ENCODE assay signal across 8 cellular contexts in genomic region chr6:53309059-53309896, GRCh38. TPM values are rescaled to one million over a fixed set of nuclear protein-coding genes. Genes with fewer than 3 reads are reported as not detected.
DNase-seq lines count a peak whose midpoint lies in the region; ATAC-seq lines count a peak whose summit lies in the region.

No MANE protein-coding gene starts in this region.

- no peaks in the 10 kb centered on the region for H3K27me3 Mint-ChIP-seq in activated T-cell treated with anti-CD3 and anti-CD28 coated beads, Interleukin-2, amount 50 U/mL, for 24 hours
- H3K27me3 Mint-ChIP-seq in central memory CD8-positive, alpha-beta T cell, result no peaks in the 10 kb centered on the region

- intact Hi-C loops in posterior vena cava (cut with DNase I), result no loop called here

- H3K36me3 Mint-ChIP-seq in activated T-cell treated with anti-CD3 and anti-CD28 coated beads, Interleukin-2, amount 50 U/mL, for 24 hours (ENCODE audit: low read depth), result peaks cover 44% of the 10 kb centered on the region
- peaks cover 7% of the 10 kb centered on the region for H3K36me3 Mint-ChIP-seq in central memory CD8-positive, alpha-beta T cell (ENCODE audit: insufficient read depth)

- H3K4me1 Mint-ChIP-seq in activated T-cell treated with anti-CD3 and anti-CD28 coated beads, Interleukin-2, amount 50 U/mL, for 24 hours (ENCODE audit: low read depth), result peaks cover 81% of the 10 kb centered on the region
- H3K4me1 Mint-ChIP-seq in central memory CD8-positive, alpha-beta T cell, result peaks cover 79% of the 10 kb centered on the region

- peak overlapping the region; percentile 73 for H3K27ac Mint-ChIP-seq in activated T-cell treated with anti-CD3 and anti-CD28 coated beads, Interleukin-2, amount 50 U/mL, for 24 hours
- H3K27ac Mint-ChIP-seq in central memory CD8-positive, alpha-beta T cell (ENCODE audit: low read depth), result peak overlapping the region; percentile 73

- ATAC-seq in HG02588 (IDR thresholded peaks at IDR 0.05; ENCODE audit: unreplicated experiment) (peak; percentile 60), GM18520 (IDR thresholded peaks at IDR 0.05; ENCODE audit: unreplicated experiment) (no peak)
- ATAC-seq in central memory CD8-positive, alpha-beta T cell (replicated peaks; ENCODE audit: extremely low read depth, poor library complexity, severe bottlenecking), result peak; percentile 42

- DNase-seq in activated T-cell treated with anti-CD3 and anti-CD28 coated beads, Interleukin-2, amount 50 U/mL, for 24 hours, result no peak
- DNase-seq in activated T-cell treated with anti-CD3 and anti-CD28 coated beads for 4 hours (no peak), NCI-H2029 (lab: John Stamatoyannopoulos, UW) (peak; percentile 87), posterior vena cava (ENCODE audit: low spot score) (peak; percentile 68), iPS-NIHi7 (ENCODE audit: extremely low spot score) (no peak)
- no peak for DNase-seq in central memory CD8-positive, alpha-beta T cell (ENCODE audit: low spot score in 2 of 2)

- no peak overlapping the region for H3K4me3 Mint-ChIP-seq in activated T-cell treated with anti-CD3 and anti-CD28 coated beads, Interleukin-2, amount 50 U/mL, for 24 hours
- H3K4me3 Mint-ChIP-seq in central memory CD8-positive, alpha-beta T cell, result peak overlapping the region; percentile 59

- H3K9me3 Mint-ChIP-seq in activated T-cell treated with anti-CD3 and anti-CD28 coated beads, Interleukin-2, amount 50 U/mL, for 24 hours, result no peaks in the 10 kb centered on the region
- no peaks in the 10 kb centered on the region for H3K9me3 Mint-ChIP-seq in central memory CD8-positive, alpha-beta T cell

RNA-seq across cellular contexts. Expression of gene ELOVL5, which starts 39.5 kb away (rescaled TPM):
- 10 to 100 TPM; 52.2 to 54.0 TPM for total RNA-seq in posterior vena cava

Comparison
In these comparisons a context has a peak if more than half of its experiments do, and no peak if none do; other contexts are left out.
1. DNase-seq: peak in NCI-H2029 (single experiment) and posterior vena cava (single experiment); none in activated T-cell treated with anti-CD3 and anti-CD28 coated beads, Interleukin-2, amount 50 U/mL, for 24 hours (single experiment), activated T-cell treated with anti-CD3 and anti-CD28 coated beads for 4 hours (single experiment), central memory CD8-positive, alpha-beta T cell (0 of 2) and iPS-NIHi7 (single experiment).